1 cellular context compared by ENCODE assay signal in the genomic region with DNA sequence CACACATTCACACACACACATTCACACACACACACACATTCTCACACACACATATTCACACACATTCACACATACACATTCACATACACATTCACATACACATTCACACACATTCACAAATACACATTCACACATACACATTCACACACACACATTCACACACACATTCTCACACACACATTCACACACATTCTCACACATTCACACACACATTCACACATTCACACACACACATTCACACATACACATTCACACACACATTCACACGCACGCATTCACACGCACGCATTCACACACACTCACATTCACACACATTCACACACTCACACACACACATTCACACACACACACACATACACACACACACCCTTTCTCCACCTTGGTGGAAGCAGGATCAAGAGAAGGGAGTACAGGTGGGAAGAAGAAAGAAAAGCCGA.
TF ChIP-seq lines count a peak whose summit lies in the region.

No MANE protein-coding gene starts in this region.

TF ChIP-seq in GM23338, 12 proteins besides CTCF, POLR2A, EP300 and RAD21 (continued from another document):
- TF ChIP-seq, protein P1, sequence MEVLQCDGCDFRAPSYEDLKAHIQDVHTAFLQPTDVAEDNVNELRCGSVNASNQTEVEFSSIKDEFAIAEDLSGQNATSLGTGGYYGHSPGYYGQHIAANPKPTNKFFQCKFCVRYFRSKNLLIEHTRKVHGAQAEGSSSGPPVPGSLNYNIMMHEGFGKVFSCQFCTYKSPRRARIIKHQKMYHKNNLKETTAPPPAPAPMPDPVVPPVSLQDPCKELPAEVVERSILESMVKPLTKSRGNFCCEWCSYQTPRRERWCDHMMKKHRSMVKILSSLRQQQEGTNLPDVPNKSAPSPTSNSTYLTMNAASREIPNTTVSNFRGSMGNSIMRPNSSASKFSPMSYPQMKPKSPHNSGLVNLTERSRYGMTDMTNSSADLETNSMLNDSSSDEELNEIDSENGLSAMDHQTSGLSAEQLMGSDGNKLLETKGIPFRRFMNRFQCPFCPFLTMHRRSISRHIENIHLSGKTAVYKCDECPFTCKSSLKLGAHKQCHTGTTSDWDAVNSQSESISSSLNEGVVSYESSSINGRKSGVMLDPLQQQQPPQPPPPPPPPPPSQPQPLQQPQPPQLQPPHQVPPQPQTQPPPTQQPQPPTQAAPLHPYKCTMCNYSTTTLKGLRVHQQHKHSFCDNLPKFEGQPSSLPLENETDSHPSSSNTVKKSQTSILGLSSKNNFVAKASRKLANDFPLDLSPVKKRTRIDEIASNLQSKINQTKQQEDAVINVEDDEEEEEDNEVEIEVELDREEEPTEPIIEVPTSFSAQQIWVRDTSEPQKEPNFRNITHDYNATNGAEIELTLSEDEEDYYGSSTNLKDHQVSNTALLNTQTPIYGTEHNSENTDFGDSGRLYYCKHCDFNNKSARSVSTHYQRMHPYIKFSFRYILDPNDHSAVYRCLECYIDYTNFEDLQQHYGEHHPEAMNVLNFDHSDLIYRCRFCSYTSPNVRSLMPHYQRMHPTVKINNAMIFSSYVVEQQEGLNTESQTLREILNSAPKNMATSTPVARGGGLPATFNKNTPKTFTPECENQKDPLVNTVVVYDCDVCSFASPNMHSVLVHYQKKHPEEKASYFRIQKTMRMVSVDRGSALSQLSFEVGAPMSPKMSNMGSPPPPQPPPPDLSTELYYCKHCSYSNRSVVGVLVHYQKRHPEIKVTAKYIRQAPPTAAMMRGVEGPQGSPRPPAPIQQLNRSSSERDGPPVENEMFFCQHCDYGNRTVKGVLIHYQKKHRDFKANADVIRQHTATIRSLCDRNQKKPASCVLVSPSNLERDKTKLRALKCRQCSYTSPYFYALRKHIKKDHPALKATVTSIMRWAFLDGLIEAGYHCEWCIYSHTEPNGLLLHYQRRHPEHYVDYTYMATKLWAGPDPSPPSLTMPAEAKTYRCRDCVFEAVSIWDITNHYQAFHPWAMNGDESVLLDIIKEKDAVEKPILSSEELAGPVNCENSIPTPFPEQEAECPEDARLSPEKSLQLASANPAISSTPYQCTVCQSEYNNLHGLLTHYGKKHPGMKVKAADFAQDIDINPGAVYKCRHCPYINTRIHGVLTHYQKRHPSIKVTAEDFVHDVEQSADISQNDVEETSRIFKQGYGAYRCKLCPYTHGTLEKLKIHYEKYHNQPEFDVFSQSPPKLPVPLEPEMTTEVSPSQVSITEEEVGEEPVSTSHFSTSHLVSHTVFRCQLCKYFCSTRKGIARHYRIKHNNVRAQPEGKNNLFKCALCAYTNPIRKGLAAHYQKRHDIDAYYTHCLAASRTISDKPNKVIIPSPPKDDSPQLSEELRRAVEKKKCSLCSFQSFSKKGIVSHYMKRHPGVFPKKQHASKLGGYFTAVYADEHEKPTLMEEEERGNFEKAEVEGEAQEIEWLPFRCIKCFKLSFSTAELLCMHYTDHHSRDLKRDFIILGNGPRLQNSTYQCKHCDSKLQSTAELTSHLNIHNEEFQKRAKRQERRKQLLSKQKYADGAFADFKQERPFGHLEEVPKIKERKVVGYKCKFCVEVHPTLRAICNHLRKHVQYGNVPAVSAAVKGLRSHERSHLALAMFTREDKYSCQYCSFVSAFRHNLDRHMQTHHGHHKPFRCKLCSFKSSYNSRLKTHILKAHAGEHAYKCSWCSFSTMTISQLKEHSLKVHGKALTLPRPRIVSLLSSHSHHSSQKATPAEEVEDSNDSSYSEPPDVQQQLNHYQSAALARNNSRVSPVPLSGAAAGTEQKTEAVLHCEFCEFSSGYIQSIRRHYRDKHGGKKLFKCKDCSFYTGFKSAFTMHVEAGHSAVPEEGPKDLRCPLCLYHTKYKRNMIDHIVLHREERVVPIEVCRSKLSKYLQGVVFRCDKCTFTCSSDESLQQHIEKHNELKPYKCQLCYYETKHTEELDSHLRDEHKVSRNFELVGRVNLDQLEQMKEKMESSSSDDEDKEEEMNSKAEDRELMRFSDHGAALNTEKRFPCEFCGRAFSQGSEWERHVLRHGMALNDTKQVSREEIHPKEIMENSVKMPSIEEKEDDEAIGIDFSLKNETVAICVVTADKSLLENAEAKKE (CRISPR knock-in tag; IDR thresholded peaks at IDR 0.05), result no peak
- TF ChIP-seq EZH2phosphoT487 (IDR thresholded peaks at IDR 0.05; ENCODE audit: unreplicated experiment) (no peak), EZH2 (IDR thresholded peaks at IDR 0.05; ENCODE audit: low read depth, unreplicated experiment) (no peak), ZNF331 (CRISPR knock-in tag; IDR thresholded peaks at IDR 0.05; ENCODE audit: low read depth) (no peak), STAT1 (IDR thresholded peaks at IDR 0.05; ENCODE audit: unreplicated experiment) (no peak), ZNF114 (CRISPR knock-in tag; IDR thresholded peaks at IDR 0.05) (no peak), NANOG (IDR thresholded peaks at IDR 0.05; ENCODE audit: borderline replicate concordance) (no peak)
- TF ChIP-seq, protein P2, sequence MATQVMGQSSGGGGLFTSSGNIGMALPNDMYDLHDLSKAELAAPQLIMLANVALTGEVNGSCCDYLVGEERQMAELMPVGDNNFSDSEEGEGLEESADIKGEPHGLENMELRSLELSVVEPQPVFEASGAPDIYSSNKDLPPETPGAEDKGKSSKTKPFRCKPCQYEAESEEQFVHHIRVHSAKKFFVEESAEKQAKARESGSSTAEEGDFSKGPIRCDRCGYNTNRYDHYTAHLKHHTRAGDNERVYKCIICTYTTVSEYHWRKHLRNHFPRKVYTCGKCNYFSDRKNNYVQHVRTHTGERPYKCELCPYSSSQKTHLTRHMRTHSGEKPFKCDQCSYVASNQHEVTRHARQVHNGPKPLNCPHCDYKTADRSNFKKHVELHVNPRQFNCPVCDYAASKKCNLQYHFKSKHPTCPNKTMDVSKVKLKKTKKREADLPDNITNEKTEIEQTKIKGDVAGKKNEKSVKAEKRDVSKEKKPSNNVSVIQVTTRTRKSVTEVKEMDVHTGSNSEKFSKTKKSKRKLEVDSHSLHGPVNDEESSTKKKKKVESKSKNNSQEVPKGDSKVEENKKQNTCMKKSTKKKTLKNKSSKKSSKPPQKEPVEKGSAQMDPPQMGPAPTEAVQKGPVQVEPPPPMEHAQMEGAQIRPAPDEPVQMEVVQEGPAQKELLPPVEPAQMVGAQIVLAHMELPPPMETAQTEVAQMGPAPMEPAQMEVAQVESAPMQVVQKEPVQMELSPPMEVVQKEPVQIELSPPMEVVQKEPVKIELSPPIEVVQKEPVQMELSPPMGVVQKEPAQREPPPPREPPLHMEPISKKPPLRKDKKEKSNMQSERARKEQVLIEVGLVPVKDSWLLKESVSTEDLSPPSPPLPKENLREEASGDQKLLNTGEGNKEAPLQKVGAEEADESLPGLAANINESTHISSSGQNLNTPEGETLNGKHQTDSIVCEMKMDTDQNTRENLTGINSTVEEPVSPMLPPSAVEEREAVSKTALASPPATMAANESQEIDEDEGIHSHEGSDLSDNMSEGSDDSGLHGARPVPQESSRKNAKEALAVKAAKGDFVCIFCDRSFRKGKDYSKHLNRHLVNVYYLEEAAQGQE (IDR thresholded peaks at IDR 0.05; ENCODE audit: unreplicated experiment), result no peak
TF ChIP-seq in GM23338: peak in this region for 0.
